1 cellular context compared by ENCODE assay signal in the genomic region with DNA sequence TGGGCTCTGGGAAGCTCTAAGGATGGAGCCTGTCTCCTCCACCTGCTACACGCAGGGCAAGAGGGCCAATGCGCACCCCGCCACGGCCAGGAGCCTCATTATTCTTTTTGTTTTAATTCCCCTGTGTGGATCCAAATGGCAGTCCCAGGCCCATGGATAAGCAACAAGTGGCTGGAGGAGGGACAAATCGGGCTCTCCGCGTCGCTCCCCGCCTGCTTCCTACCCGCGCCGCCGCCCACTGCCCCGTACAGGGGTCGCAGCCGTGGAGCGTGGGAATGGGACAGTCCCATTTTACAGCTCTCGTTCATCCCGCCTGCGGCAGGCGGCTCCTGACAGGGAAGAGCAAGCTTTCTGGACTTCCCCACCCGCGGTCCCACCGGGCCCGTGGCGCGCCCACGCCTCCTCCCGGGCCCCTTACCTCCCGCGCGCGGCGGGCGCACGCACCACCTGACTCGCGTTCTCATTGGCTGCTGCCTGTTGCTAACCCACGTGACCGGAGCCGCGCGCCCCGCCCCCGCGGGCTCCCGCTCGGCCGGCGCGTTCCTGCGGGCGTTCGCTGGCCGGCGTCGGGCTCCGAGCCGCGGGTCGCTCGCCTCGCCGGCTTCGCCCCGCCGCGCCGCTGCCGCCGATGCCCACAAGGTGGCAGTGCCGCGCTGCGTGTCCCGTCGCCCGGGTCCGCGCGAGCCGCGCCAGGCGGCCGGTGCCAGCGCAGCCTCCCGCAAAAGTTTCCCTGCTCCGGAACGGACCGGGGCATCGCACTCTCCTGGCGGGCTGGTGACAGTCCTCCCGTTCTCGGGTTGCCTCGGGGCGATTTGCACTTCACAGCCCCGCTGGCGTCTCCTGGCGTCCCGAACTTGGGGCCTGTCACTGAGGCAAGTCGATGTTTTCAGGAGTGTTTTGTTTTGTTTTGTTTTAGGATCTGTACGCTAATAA.
A peak's percentile ranks its signal among the peaks of the same experiment; 100 is the strongest.
TF ChIP-seq lines count a peak whose summit lies in the region.

No MANE protein-coding gene starts in this region.

TF ChIP-seq in K562, 482 proteins besides CTCF, POLR2A, EP300 and RAD21 (continued from another document and continues in another):
- TF ChIP-seq BCLAF1 (IDR thresholded peaks at IDR 0.05; ENCODE audit: borderline replicate concordance in 1 of 2, control insufficient read depth in 1 of 2, low read depth in 2 of 2, low read length in 1 of 2) (no peak), COPS2 (conservative IDR thresholded peaks at IDR 0.05) (no peak), TGIF2 (CRISPR knock-in tag; IDR thresholded peaks at IDR 0.05) (no peak), CREB1 (IDR thresholded peaks at IDR 0.05) (0 out of 2 replicates have a peak, but pooled peaks have one; percentile 21), CREB1 (CRISPR knock-in tag; IDR thresholded peaks at IDR 0.05) (0 out of 2 replicates have a peak, but pooled peaks have one; percentile 41), SRSF3 (IDR thresholded peaks at IDR 0.05; ENCODE audit: insufficient read depth, low read length) (no peak), SMARCA5 (IDR thresholded peaks at IDR 0.05) (no peak), HNRNPUL1 (IDR thresholded peaks at IDR 0.05; ENCODE audit: low read length) (no peak), GATAD2A (IDR thresholded peaks at IDR 0.05) (peak; percentile 77; the same call in 1 of the 2 replicates), RHOXF2B (CRISPR knock-in tag; conservative IDR thresholded peaks at IDR 0.05) (no peak), GMEB1 (CRISPR knock-in tag; IDR thresholded peaks at IDR 0.05) (peak; percentile 73), POLR2G (IDR thresholded peaks at IDR 0.05; ENCODE audit: low read depth, low read length) (peak; percentile 83), SAFB2 (IDR thresholded peaks at IDR 0.05; ENCODE audit: borderline replicate concordance, low read depth, low read length, severe bottlenecking) (no peak), ZBTB8A (IDR thresholded peaks at IDR 0.05; ENCODE audit: partially characterized antibody) (no peak), MEF2A (IDR thresholded peaks at IDR 0.05; ENCODE audit: control insufficient read depth, low read depth, low read length) (no peak), RUNX1 (IDR thresholded peaks at IDR 0.05; ENCODE audit: low read depth) (no peak), DACH1 (IDR thresholded peaks at IDR 0.05; ENCODE audit: partially characterized antibody) (no peak), TBP (optimal IDR thresholded peaks at IDR 0.05; ENCODE audit: low read depth, low read length) (peak; percentile 34), ERF (CRISPR knock-in tag; IDR thresholded peaks at IDR 0.05) (0 out of 2 replicates have a peak, but pooled peaks have one; percentile 40), PCBP2 (IDR thresholded peaks at IDR 0.05; ENCODE audit: low read depth, low read length, poor library complexity, severe bottlenecking) (no peak), SRSF9 (IDR thresholded peaks at IDR 0.05; ENCODE audit: borderline replicate concordance, low read depth, low read length) (no peak), YY1 (IDR thresholded peaks at IDR 0.05; ENCODE audit: borderline replicate concordance in 1 of 3, control insufficient read depth in 1 of 3, extremely low read depth in 1 of 3, insufficient read depth in 3 of 3, insufficient read length in 1 of 3, insufficient replicate concordance in 2 of 3, low read depth in 1 of 3, low read length in 2 of 3) (peak in 1 of 3 experiments; percentile 53), TEAD4 (IDR thresholded peaks at IDR 0.05; ENCODE audit: low read length) (no peak), TEAD4 (CRISPR knock-in tag; IDR thresholded peaks at IDR 0.05; ENCODE audit: borderline replicate concordance) (peak; percentile 43; the same call in 1 of the 2 replicates), NFXL1 (CRISPR knock-in tag; IDR thresholded peaks at IDR 0.05) (peak; percentile 53; the same call in 1 of the 2 replicates), ZFP30 (CRISPR knock-in tag; IDR thresholded peaks at IDR 0.05; ENCODE audit: borderline replicate concordance) (no peak), CSDE1 (IDR thresholded peaks at IDR 0.05) (no peak), CTBP1 (IDR thresholded peaks at IDR 0.05; ENCODE audit: borderline replicate concordance) (peak; percentile 91), CBFA2T2 (conservative IDR thresholded peaks at IDR 0.05) (peak; percentile 65), ZFPM2 (CRISPR knock-in tag; IDR thresholded peaks at IDR 0.05) (no peak), HDAC8 (tag; IDR thresholded peaks at IDR 0.05) (no peak), NCOA1 (IDR thresholded peaks at IDR 0.05; ENCODE audit: low read depth) (no peak), ZNF274 (IDR thresholded peaks at IDR 0.05; ENCODE audit: borderline replicate concordance, low read depth, low read length) (no peak), CBFA2T3 (IDR thresholded peaks at IDR 0.05) (peak; percentile 16; the same call in 1 of the 2 replicates), NFRKB (IDR thresholded peaks at IDR 0.05; ENCODE audit: low read depth) (no peak), MTA2 (IDR thresholded peaks at IDR 0.05; ENCODE audit: low read depth) (no peak)
- TF ChIP-seq, protein P1, sequence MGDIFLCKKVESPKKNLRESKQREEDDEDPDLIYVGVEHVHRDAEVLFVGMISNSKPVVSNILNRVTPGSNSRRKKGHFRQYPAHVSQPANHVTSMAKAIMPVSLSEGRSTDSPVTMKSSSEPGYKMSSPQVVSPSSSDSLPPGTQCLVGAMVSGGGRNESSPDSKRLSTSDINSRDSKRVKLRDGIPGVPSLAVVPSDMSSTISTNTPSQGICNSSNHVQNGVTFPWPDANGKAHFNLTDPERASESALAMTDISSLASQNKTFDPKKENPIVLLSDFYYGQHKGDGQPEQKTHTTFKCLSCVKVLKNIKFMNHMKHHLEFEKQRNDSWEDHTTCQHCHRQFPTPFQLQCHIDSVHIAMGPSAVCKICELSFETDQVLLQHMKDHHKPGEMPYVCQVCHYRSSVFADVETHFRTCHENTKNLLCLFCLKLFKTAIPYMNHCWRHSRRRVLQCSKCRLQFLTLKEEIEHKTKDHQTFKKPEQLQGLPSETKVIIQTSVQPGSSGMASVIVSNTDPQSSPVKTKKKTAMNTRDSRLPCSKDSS (IDR thresholded peaks at IDR 0.05; ENCODE audit: low read depth, partially characterized antibody), result no peak
- TF ChIP-seq, protein P2, sequence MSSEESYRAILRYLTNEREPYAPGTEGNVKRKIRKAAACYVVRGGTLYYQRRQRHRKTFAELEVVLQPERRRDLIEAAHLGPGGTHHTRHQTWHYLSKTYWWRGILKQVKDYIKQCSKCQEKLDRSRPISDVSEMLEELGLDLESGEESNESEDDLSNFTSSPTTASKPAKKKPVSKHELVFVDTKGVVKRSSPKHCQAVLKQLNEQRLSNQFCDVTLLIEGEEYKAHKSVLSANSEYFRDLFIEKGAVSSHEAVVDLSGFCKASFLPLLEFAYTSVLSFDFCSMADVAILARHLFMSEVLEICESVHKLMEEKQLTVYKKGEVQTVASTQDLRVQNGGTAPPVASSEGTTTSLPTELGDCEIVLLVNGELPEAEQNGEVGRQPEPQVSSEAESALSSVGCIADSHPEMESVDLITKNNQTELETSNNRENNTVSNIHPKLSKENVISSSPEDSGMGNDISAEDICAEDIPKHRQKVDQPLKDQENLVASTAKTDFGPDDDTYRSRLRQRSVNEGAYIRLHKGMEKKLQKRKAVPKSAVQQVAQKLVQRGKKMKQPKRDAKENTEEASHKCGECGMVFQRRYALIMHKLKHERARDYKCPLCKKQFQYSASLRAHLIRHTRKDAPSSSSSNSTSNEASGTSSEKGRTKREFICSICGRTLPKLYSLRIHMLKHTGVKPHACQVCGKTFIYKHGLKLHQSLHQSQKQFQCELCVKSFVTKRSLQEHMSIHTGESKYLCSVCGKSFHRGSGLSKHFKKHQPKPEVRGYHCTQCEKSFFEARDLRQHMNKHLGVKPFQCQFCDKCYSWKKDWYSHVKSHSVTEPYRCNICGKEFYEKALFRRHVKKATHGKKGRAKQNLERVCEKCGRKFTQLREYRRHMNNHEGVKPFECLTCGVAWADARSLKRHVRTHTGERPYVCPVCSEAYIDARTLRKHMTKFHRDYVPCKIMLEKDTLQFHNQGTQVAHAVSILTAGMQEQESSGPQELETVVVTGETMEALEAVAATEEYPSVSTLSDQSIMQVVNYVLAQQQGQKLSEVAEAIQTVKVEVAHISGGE (CRISPR knock-in tag; IDR thresholded peaks at IDR 0.05), result peak in 1 of 3 experiments; percentile 60; a peak in 1 of 6 replicates
- TF ChIP-seq, protein P3, sequence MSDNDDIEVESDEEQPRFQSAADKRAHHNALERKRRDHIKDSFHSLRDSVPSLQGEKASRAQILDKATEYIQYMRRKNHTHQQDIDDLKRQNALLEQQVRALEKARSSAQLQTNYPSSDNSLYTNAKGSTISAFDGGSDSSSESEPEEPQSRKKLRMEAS (CRISPR knock-in tag; IDR thresholded peaks at IDR 0.05), result peak; percentile 92
- TF ChIP-seq, protein P4, sequence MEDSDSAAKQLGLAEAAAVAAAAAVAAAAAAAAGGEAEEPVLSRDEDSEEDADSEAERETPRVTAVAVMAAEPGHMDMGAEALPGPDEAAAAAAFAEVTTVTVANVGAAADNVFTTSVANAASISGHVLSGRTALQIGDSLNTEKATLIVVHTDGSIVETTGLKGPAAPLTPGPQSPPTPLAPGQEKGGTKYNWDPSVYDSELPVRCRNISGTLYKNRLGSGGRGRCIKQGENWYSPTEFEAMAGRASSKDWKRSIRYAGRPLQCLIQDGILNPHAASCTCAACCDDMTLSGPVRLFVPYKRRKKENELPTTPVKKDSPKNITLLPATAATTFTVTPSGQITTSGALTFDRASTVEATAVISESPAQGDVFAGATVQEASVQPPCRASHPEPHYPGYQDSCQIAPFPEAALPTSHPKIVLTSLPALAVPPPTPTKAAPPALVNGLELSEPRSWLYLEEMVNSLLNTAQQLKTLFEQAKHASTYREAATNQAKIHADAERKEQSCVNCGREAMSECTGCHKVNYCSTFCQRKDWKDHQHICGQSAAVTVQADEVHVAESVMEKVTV (CRISPR knock-in tag; IDR thresholded peaks at IDR 0.05), result peak; percentile 79
- TF ChIP-seq, protein P5, sequence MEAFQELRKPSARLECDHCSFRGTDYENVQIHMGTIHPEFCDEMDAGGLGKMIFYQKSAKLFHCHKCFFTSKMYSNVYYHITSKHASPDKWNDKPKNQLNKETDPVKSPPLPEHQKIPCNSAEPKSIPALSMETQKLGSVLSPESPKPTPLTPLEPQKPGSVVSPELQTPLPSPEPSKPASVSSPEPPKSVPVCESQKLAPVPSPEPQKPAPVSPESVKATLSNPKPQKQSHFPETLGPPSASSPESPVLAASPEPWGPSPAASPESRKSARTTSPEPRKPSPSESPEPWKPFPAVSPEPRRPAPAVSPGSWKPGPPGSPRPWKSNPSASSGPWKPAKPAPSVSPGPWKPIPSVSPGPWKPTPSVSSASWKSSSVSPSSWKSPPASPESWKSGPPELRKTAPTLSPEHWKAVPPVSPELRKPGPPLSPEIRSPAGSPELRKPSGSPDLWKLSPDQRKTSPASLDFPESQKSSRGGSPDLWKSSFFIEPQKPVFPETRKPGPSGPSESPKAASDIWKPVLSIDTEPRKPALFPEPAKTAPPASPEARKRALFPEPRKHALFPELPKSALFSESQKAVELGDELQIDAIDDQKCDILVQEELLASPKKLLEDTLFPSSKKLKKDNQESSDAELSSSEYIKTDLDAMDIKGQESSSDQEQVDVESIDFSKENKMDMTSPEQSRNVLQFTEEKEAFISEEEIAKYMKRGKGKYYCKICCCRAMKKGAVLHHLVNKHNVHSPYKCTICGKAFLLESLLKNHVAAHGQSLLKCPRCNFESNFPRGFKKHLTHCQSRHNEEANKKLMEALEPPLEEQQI (IDR thresholded peaks at IDR 0.05), result no peak
- TF ChIP-seq, protein P6, sequence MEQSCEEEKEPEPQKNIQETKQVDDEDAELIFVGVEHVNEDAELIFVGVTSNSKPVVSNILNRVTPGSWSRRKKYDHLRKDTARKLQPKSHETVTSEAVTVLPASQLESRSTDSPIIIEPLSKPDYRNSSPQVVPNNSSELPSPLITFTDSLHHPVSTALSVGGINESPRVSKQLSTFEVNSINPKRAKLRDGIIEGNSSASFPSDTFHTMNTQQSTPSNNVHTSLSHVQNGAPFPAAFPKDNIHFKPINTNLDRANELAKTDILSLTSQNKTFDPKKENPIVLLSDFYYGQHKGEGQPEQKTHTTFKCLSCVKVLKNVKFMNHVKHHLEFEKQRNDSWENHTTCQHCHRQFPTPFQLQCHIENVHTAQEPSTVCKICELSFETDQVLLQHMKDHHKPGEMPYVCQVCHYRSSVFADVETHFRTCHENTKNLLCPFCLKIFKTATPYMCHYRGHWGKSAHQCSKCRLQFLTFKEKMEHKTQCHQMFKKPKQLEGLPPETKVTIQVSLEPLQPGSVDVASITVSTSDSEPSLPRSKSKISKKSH (CRISPR knock-in tag; IDR thresholded peaks at IDR 0.05), result no peak
- TF ChIP-seq, protein P7, sequence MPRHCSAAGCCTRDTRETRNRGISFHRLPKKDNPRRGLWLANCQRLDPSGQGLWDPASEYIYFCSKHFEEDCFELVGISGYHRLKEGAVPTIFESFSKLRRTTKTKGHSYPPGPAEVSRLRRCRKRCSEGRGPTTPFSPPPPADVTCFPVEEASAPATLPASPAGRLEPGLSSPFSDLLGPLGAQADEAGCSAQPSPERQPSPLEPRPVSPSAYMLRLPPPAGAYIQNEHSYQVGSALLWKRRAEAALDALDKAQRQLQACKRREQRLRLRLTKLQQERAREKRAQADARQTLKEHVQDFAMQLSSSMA (CRISPR knock-in tag; IDR thresholded peaks at IDR 0.05), result no peak
